In the genomic region with DNA sequence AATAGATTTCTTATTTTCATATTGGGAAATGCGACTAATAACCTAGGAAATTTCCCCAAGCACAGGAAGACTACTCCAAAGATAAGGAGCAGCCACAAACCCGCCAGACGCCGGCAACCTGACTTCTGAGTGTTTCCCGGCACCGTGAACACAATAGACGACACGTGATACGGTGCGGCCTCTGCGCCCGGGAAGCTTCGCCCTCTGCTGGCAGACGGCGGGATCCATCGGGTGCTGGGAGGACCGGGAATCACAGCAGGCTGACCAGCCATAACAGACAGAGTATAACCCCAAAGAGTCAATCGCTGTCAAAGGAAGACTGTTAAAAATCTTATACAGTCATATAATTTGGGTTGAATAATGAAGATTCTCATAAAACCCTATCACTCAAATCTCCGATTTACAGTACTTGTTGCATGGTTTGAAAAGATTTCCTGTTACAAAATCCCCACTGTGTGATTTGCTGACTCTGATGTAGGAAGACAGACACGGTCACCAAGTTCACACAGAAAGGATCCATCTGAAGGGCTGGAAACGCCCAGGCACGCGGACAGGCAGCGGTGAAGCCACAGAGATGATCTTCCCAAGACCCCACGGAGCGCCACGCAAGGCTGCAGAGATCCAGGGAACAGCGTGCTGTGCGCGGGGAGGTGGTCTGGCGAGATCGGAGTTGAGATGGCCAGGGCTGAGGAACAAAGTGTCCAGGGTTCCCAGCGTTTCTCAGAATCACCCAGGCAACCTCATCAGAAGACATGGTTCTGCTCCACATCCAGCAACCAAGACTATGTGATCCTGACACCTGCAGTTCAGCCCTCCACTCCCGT, we compare ENCODE assay signal across 1 cellular context.
TF ChIP-seq lines count a peak whose summit lies in the region.

No MANE protein-coding gene starts in this region.

TF ChIP-seq in GM23338, 12 proteins besides CTCF, POLR2A, EP300 and RAD21:
- TF ChIP-seq JUNB (IDR thresholded peaks at IDR 0.05; ENCODE audit: unreplicated experiment): no peak
- peak; percentile 30; the same call in 1 of the 2 replicates for TF ChIP-seq CREB1 (CRISPR knock-in tag; IDR thresholded peaks at IDR 0.05; ENCODE audit: low read depth)
- no peak for TF ChIP-seq REST (IDR thresholded peaks at IDR 0.05; ENCODE audit: unreplicated experiment)
